10 cellular contexts compared by ENCODE assay signal in genomic region chr4:147780137-147780777, GRCh38. TPM values are rescaled to one million over a fixed set of nuclear protein-coding genes. Genes with fewer than 3 reads are reported as not detected.
DNase-seq lines count a peak whose midpoint lies in the region; ATAC-seq and TF ChIP-seq lines count a peak whose summit lies in the region.
"Had no signal": no experiment of that assay in that cellular context is flagged by ENCODE, and none has a peak within 500 bp of the region (broad histone marks: within the 10 kb centered on the region; RNA-seq: fewer than 3 reads in every experiment).

No MANE protein-coding gene starts in this region.

- peak; percentile 68 for ATAC-seq in HG03097 (IDR thresholded peaks at IDR 0.05; ENCODE audit: low FRiP score, unreplicated experiment)
- ATAC-seq: T-cell had no signal

- H3K27ac Mint-ChIP-seq in chondrocyte (ENCODE audit: unreplicated experiment) = peak overlapping the region; percentile 65

- H3K4me1 Mint-ChIP-seq in chondrocyte (ENCODE audit: low read depth) = peaks cover 77% of the 10 kb centered on the region

- no peak overlapping the region for H3K4me3 Mint-ChIP-seq in chondrocyte (ENCODE audit: unreplicated experiment)
- H3K4me3 Mint-ChIP-seq: T-cell had no signal

- H3K36me3 Mint-ChIP-seq in chondrocyte (ENCODE audit: low read depth) = no peaks in the 10 kb centered on the region
- H3K36me3 Mint-ChIP-seq: T-cell had no signal

- H3K27me3 Mint-ChIP-seq in chondrocyte (ENCODE audit: low read depth) = no peaks in the 10 kb centered on the region
- H3K27me3 Mint-ChIP-seq: T-cell had no signal

- DNase-seq in AML-193 (lab: John Stamatoyannopoulos, UW) (peak; percentile 39 to 40), chondrocyte (ENCODE audit: low spot score) (no peak), HK-2 (ENCODE audit: unreplicated experiment) (no peak), NCI-H226 (no peak), RWPE1 (ENCODE audit: low spot score) (no peak), NCI-H774 (lab: John Stamatoyannopoulos, UW) (no peak)
- DNase-seq: stimulated activated CD4-positive, alpha-beta T cell treated with anti-CD3 and anti-CD28 coated beads, Interleukin-15, amount 100 ng/mL, for 24 hours had no signal

- CTCF ChIA-PET in RWPE1 (lab: Yijun Ruan, JAX) = no interaction called here

- TF ChIP-seq POLR2A in GM19099 (IDR thresholded peaks at IDR 0.05; ENCODE audit: extremely low read depth, insufficient read length, low read depth) = peak; percentile 44

- H3K27ac ChIP-seq in RWPE1 = no peak overlapping the region

- no peaks in the 10 kb centered on the region for H3K9me3 Mint-ChIP-seq in chondrocyte (ENCODE audit: low read depth)
- H3K9me3 Mint-ChIP-seq: T-cell had no signal

- POLR2A ChIA-PET in RWPE1 (lab: Yijun Ruan, JAX; ENCODE audit: low non-redundant PET) = no interaction called here

- TF ChIP-seq CTCF in chondrocyte (IDR thresholded peaks at IDR 0.05) = no peak
- no peak for TF ChIP-seq CTCF in RWPE1 (conservative IDR thresholded peaks at IDR 0.05; ENCODE audit: low read depth)

RNA-seq across cellular contexts. Expression of gene ARHGAP10, which starts 48.4 kb away (rescaled TPM):
- total RNA-seq in chondrocyte = 111 to 119 TPM (median 111 TPM) in 3 replicates

Comparison
In these comparisons a context has a peak if more than half of its experiments do, and no peak if none do; other contexts are left out.
1. DNase-seq: peak in AML-193 (2 of 2); none in chondrocyte (single experiment), HK-2 (single experiment), NCI-H226 (single experiment), RWPE1 (single experiment) and NCI-H774 (single experiment).